ENCODE assay signal across 18 cellular contexts in genomic region chr10:77800738-77801266, GRCh38.
DNase-seq lines count a peak whose midpoint lies in the region; ATAC-seq and TF ChIP-seq lines count a peak whose summit lies in the region.
"Had no signal": no experiment of that assay in that cellular context is flagged by ENCODE, and none has a peak within 500 bp of the region (broad histone marks: within the 10 kb centered on the region; RNA-seq: fewer than 3 reads in every experiment).

No MANE protein-coding gene starts in this region.

- H2BK5ac ChIP-seq in mesenchymal stem cell (ENCODE audit: low read depth, low read length, poor library complexity, severe bottlenecking), result no peak overlapping the region

- no peak overlapping the region for H3K4ac ChIP-seq in mesenchymal stem cell (ENCODE audit: low read depth in 1 of 2, low read length in 2 of 2)

- ATAC-seq in CD8-positive, alpha-beta T cell, result no peak
- peak; percentile 3 for ATAC-seq in HG02588 (IDR thresholded peaks at IDR 0.05; ENCODE audit: unreplicated experiment)
- no peak for ATAC-seq in activated naive CD8-positive, alpha-beta T cell treated with anti-CD3 and anti-CD28 coated beads, Interleukin-2, amount 10 ng/mL, durations not matched to agents 7 days and 5 days (ENCODE audit: low read depth)
- ATAC-seq: heart left ventricle, HepG2 had no signal

- no peaks in the 10 kb centered on the region for H3K9me3 Mint-ChIP-seq in CD8-positive, alpha-beta T cell
- no peaks in the 10 kb centered on the region for H3K9me3 Mint-ChIP-seq in activated naive CD8-positive, alpha-beta T cell treated with anti-CD3 and anti-CD28 coated beads, Interleukin-2, amount 10 ng/mL, durations not matched to agents 7 days and 5 days
- H3K9me3 Mint-ChIP-seq: mesothelial cell of epicardium had no signal

- H3K79me2 ChIP-seq in smooth muscle cell (ENCODE audit: low read depth), result no peaks in the 10 kb centered on the region

- no peak overlapping the region for H2BK15ac ChIP-seq in mesenchymal stem cell (ENCODE audit: low read depth, poor library complexity, severe bottlenecking)

- no peak overlapping the region for H4K91ac ChIP-seq in mesenchymal stem cell (ENCODE audit: low read length)

- H3K9me3 ChIP-seq in CD8-positive, alpha-beta T cell (ENCODE audit: low read length), result no peaks in the 10 kb centered on the region
- H3K9me3 ChIP-seq in mesenchymal stem cell (ENCODE audit: control insufficient read depth, low read length) (no peaks in the 10 kb centered on the region), smooth muscle cell (replicated peaks; ENCODE audit: low read depth) (no peaks in the 10 kb centered on the region)
- H3K9me3 ChIP-seq: heart left ventricle, thoracic aorta had no signal

- H3K4me3 Mint-ChIP-seq in CD8-positive, alpha-beta T cell, result no peak overlapping the region
- peak overlapping the region; percentile 47 for H3K4me3 Mint-ChIP-seq in activated naive CD8-positive, alpha-beta T cell treated with anti-CD3 and anti-CD28 coated beads, Interleukin-2, amount 10 ng/mL, durations not matched to agents 7 days and 5 days
- H3K4me3 Mint-ChIP-seq: activated CD4-positive, alpha-beta T cell treated with anti-CD3 and anti-CD28 coated beads for 36 hours; B cell; mesothelial cell of epicardium had no signal

- H3K18ac ChIP-seq in mesenchymal stem cell (ENCODE audit: low read depth in 1 of 2, low read length in 2 of 2), result no peak overlapping the region

- no peak overlapping the region for H2AK5ac ChIP-seq in mesenchymal stem cell (ENCODE audit: low read length, severe bottlenecking)

- no peaks in the 10 kb centered on the region for H3K36me3 ChIP-seq in CD8-positive, alpha-beta T cell (ENCODE audit: insufficient read depth, low read length)
- H3K36me3 ChIP-seq in mesenchymal stem cell (ENCODE audit: control insufficient read depth in 1 of 2, insufficient read depth in 2 of 2, low read depth in 1 of 2, low read length in 2 of 2), result peaks cover 54 to 79% of the 10 kb centered on the region in 2 experiments
- H3K36me3 ChIP-seq in brain microvascular endothelial cell (replicated peaks), result peaks cover 32% of the 10 kb centered on the region
- no peaks in the 10 kb centered on the region for H3K36me3 ChIP-seq in smooth muscle cell (ENCODE audit: low read depth)

- H3K9ac ChIP-seq in mesenchymal stem cell (ENCODE audit: low read length) (no peak overlapping the region), smooth muscle cell (ENCODE audit: low read depth) (no peak overlapping the region)

- peaks cover 14% of the 10 kb centered on the region for H3K4me1 Mint-ChIP-seq in CD8-positive, alpha-beta T cell (ENCODE audit: low read depth)
- peaks cover 30% of the 10 kb centered on the region for H3K4me1 Mint-ChIP-seq in activated naive CD8-positive, alpha-beta T cell treated with anti-CD3 and anti-CD28 coated beads, Interleukin-2, amount 10 ng/mL, durations not matched to agents 7 days and 5 days
- H3K4me1 Mint-ChIP-seq: B cell, mesothelial cell of epicardium had no signal

- no peak overlapping the region for H3K4me2 ChIP-seq in mesenchymal stem cell (ENCODE audit: low read length, poor library complexity, severe bottlenecking)
- no peak overlapping the region for H3K4me2 ChIP-seq in smooth muscle cell

- intact Hi-C loops in CD8-positive, alpha-beta T cell (cut with DNase I, micrococcal nuclease), result loop anchor here (1.0 to 5.0 kb wide), 2 partner anchors 36 kb away; no protein-coding TSS in a partner anchor

- peaks cover 16% of the 10 kb centered on the region for H3K79me1 ChIP-seq in mesenchymal stem cell (replicated peaks; ENCODE audit: low read length, poor library complexity, severe bottlenecking)

- H3K4me1 ChIP-seq in CD8-positive, alpha-beta T cell (ENCODE audit: insufficient read depth, low read length), result peaks cover 15% of the 10 kb centered on the region
- H3K4me1 ChIP-seq in mesenchymal stem cell (ENCODE audit: control insufficient read depth, insufficient read depth, low read depth, low read length) (peaks cover 15% of the 10 kb centered on the region), smooth muscle cell (ENCODE audit: low read depth) (no peaks in the 10 kb centered on the region)
- H3K4me1 ChIP-seq: heart left ventricle had no signal

- H2BK12ac ChIP-seq in mesenchymal stem cell (ENCODE audit: low read length in 2 of 2), result no peak overlapping the region

- no peaks in the 10 kb centered on the region for H3K27me3 ChIP-seq in CD8-positive, alpha-beta T cell (ENCODE audit: insufficient read depth, low read length)
- H3K27me3 ChIP-seq in mesenchymal stem cell (ENCODE audit: control insufficient read depth in 1 of 2, insufficient read depth in 1 of 2, low read length in 2 of 2) (no peaks in the 10 kb centered on the region), brain microvascular endothelial cell (replicated peaks) (no peaks in the 10 kb centered on the region), smooth muscle cell (ENCODE audit: low read depth) (no peaks in the 10 kb centered on the region)
- H3K27me3 ChIP-seq: heart left ventricle had no signal

- WGBS in mesenchymal stem cell, result 88% methylated on average over 4 of the region's 5 CpGs
- 90% methylated on average over 5 of the region's 5 CpGs for WGBS in smooth muscle cell (ENCODE audit: low lambda C conversion rate)

- H4K8ac ChIP-seq in mesenchymal stem cell (ENCODE audit: low read length), result no peak overlapping the region

- no peak overlapping the region for H2AFZ ChIP-seq in mesenchymal stem cell (ENCODE audit: low read depth, low read length)
- H2AFZ ChIP-seq in smooth muscle cell (ENCODE audit: low read depth), result no peak overlapping the region

- TF ChIP-seq CTCF in CD8-positive, alpha-beta T cell (IDR thresholded peaks at IDR 0.05), result no peak
- TF ChIP-seq CTCF in brain microvascular endothelial cell (IDR thresholded peaks at IDR 0.05; ENCODE audit: low read depth, low read length, missing control alignments), result no peak
- no peak for TF ChIP-seq CTCF in smooth muscle cell (IDR thresholded peaks at IDR 0.05; ENCODE audit: borderline replicate concordance, insufficient read depth, poor library complexity, severe bottlenecking)

- H3K27ac Mint-ChIP-seq in CD8-positive, alpha-beta T cell, result peak overlapping the region; percentile 71
- H3K27ac Mint-ChIP-seq in activated naive CD8-positive, alpha-beta T cell treated with anti-CD3 and anti-CD28 coated beads, Interleukin-2, amount 10 ng/mL, durations not matched to agents 7 days and 5 days, result peak overlapping the region; percentile 64
- H3K27ac Mint-ChIP-seq: activated CD4-positive, alpha-beta T cell treated with anti-CD3 and anti-CD28 coated beads for 36 hours; B cell; mesothelial cell of epicardium had no signal

- H3K4me3 ChIP-seq in CD8-positive, alpha-beta T cell (ENCODE audit: low read depth, low read length), result no peak overlapping the region
- H3K4me3 ChIP-seq in mesenchymal stem cell (ENCODE audit: insufficient read depth in 1 of 2, low read depth in 1 of 2, low read length in 2 of 2) (no peak overlapping the region), brain microvascular endothelial cell (ENCODE audit: low read depth, low read length) (no peak overlapping the region), smooth muscle cell (no peak overlapping the region)
- H3K4me3 ChIP-seq: heart left ventricle, thoracic aorta had no signal

- no peak for DNase-seq in CD8-positive, alpha-beta T cell
- no peak for DNase-seq in activated naive CD8-positive, alpha-beta T cell treated with anti-CD3 and anti-CD28 coated beads, Interleukin-2, amount 10 ng/mL, durations not matched to agents 7 days and 5 days
- peak; percentile 23 for DNase-seq in mesenchymal stem cell
- no peak for DNase-seq in brain microvascular endothelial cell
- DNase-seq in smooth muscle cell (lab: John Stamatoyannopoulos, UW; ENCODE audit: unreplicated experiment), result no peak
- no peak for DNase-seq in HK-2 (ENCODE audit: unreplicated experiment)
- DNase-seq: heart left ventricle; kidney; NCI-H1930; occipital lobe; SHP77 treated with DMSO at 0.1 percent for 48 hours; stimulated activated CD4-positive, alpha-beta T cell treated with anti-CD3 and anti-CD28 coated beads, Interleukin-4, amount 100 ng/mL, for 1 hour had no signal

- CTCF ChIA-PET in CD8-positive, alpha-beta T cell (lab: Charles Lee), result no interaction called here

- H3K36me3 Mint-ChIP-seq in CD8-positive, alpha-beta T cell, result no peaks in the 10 kb centered on the region
- H3K36me3 Mint-ChIP-seq in activated naive CD8-positive, alpha-beta T cell treated with anti-CD3 and anti-CD28 coated beads, Interleukin-2, amount 10 ng/mL, durations not matched to agents 7 days and 5 days, result no peaks in the 10 kb centered on the region

- in situ Hi-C loops in brain microvascular endothelial cell (cut with HindIII; ENCODE audit: low pct_ligation_motif_present, low sequenced_read_pairs), result no loop called here

- no peak overlapping the region for H3K14ac ChIP-seq in mesenchymal stem cell (ENCODE audit: low read length in 2 of 2)

- H3K23ac ChIP-seq in mesenchymal stem cell (ENCODE audit: low read length in 2 of 2), result no peak overlapping the region

- H3F3A ChIP-seq in smooth muscle cell (ENCODE audit: low read depth), result no peaks in the 10 kb centered on the region

- H3K27ac ChIP-seq in CD8-positive, alpha-beta T cell (ENCODE audit: low read depth, low read length), result no peak overlapping the region
- H3K27ac ChIP-seq in mesenchymal stem cell (ENCODE audit: low read length, poor library complexity, severe bottlenecking) (no peak overlapping the region), brain microvascular endothelial cell (no peak overlapping the region), smooth muscle cell (ENCODE audit: low read depth) (no peak overlapping the region)
- H3K27ac ChIP-seq: heart left ventricle, thoracic aorta had no signal

- POLR2A ChIA-PET in CD8-positive, alpha-beta T cell (lab: Charles Lee), result no interaction called here
- POLR2A ChIA-PET in activated naive CD8-positive, alpha-beta T cell treated with anti-CD3 and anti-CD28 coated beads, Interleukin-2, amount 10 ng/mL, durations not matched to agents 7 days and 5 days (lab: Charles Lee), result no interaction called here

- peaks cover 15% of the 10 kb centered on the region for H4K20me1 ChIP-seq in smooth muscle cell (ENCODE audit: low read depth)

- no peaks in the 10 kb centered on the region for H3K27me3 Mint-ChIP-seq in CD8-positive, alpha-beta T cell (ENCODE audit: low read depth)
- H3K27me3 Mint-ChIP-seq in activated naive CD8-positive, alpha-beta T cell treated with anti-CD3 and anti-CD28 coated beads, Interleukin-2, amount 10 ng/mL, durations not matched to agents 7 days and 5 days, result peaks cover 35% of the 10 kb centered on the region
- H3K27me3 Mint-ChIP-seq: activated CD4-positive, alpha-beta T cell treated with anti-CD3 and anti-CD28 coated beads for 36 hours; B cell had no signal

- no peak overlapping the region for H2BK120ac ChIP-seq in mesenchymal stem cell (ENCODE audit: low read depth, low read length)
